ENCODE assay signal across 1 cellular context in the genomic region with DNA sequence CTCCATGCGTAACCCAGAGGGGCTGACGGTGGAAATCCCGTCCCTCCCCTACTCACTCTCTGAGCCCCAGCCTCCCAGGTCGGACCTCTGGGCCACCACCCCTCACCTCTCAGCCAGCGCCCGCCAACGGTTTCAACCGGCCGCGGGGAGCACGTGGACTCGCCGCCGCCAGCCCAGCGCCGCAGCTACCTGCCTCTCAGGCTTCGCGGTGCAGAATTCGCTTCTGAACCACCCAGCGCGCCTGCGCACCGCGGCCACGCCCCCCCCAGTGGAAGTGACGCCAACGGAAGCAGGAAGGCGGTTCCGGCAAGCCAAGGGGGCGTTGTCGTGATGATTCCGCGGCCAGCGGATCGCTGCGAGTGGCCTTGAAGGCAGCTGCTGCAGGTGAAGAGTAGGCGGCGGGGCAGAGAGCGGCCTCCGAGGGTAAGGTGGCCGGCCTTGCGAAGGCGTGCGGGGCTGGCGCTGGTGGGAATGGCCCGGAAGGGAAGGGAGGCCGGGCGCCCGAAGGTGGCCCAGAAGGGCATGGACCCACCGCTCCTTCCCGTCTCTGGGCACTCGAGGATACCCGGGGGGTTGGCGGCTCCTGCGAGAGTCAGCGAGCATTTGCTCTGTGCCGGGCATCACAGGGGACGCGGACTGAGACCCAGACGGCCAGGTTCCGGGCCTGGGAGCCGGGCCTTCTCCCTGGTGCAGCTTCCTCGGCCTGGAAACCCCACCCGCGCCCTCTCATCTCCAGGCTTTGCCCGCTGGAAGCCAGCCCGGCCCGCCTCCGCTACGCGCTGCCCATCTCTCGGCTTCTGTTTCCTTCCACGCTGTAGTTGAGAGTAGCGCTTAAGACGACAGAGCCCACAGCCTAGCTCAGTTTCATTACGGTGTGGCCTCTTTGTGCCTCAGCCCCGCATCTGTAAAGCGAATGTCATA.
TF ChIP-seq lines count a peak whose summit lies in the region.

A gene with protein sequence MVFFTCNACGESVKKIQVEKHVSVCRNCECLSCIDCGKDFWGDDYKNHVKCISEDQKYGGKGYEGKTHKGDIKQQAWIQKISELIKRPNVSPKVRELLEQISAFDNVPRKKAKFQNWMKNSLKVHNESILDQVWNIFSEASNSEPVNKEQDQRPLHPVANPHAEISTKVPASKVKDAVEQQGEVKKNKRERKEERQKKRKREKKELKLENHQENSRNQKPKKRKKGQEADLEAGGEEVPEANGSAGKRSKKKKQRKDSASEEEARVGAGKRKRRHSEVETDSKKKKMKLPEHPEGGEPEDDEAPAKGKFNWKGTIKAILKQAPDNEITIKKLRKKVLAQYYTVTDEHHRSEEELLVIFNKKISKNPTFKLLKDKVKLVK (minus strand): TSS at position 225 of the 921 bp plus-strand sequence. CDS start 6,412 bp downstream, outside the sequence.
A gene with protein sequence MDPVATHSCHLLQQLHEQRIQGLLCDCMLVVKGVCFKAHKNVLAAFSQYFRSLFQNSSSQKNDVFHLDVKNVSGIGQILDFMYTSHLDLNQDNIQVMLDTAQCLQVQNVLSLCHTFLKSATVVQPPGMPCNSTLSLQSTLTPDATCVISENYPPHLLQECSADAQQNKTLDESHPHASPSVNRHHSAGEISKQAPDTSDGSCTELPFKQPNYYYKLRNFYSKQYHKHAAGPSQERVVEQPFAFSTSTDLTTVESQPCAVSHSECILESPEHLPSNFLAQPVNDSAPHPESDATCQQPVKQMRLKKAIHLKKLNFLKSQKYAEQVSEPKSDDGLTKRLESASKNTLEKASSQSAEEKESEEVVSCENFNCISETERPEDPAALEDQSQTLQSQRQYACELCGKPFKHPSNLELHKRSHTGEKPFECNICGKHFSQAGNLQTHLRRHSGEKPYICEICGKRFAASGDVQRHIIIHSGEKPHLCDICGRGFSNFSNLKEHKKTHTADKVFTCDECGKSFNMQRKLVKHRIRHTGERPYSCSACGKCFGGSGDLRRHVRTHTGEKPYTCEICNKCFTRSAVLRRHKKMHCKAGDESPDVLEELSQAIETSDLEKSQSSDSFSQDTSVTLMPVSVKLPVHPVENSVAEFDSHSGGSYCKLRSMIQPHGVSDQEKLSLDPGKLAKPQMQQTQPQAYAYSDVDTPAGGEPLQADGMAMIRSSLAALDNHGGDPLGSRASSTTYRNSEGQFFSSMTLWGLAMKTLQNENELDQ (plus strand): TSS at position 322 of the 921 bp plus-strand sequence. CDS start 9,695 bp downstream, outside the sequence.

TF ChIP-seq in HepG2, 621 proteins besides CTCF, POLR2A, EP300 and RAD21 (continued from another document and continues in another):
- TF ChIP-seq ETV5 (CRISPR knock-in tag; IDR thresholded peaks at IDR 0.05; ENCODE audit: borderline replicate concordance) = peak; percentile 59; the same call in 1 of the 2 replicates
- peak; percentile 74; the same call in 1 of the 2 replicates for TF ChIP-seq ZNF616 (CRISPR knock-in tag; IDR thresholded peaks at IDR 0.05; ENCODE audit: low read depth)
- TF ChIP-seq ZNF7 (CRISPR knock-in tag; IDR thresholded peaks at IDR 0.05) = no peak
- TF ChIP-seq ELF1 (CRISPR knock-in tag; IDR thresholded peaks at IDR 0.05) = peak; percentile 96
- TF ChIP-seq MEIS1 (CRISPR knock-in tag; IDR thresholded peaks at IDR 0.05; ENCODE audit: borderline replicate concordance) = no peak; the same call in 1 of the 2 replicates
- TF ChIP-seq, protein P1, sequence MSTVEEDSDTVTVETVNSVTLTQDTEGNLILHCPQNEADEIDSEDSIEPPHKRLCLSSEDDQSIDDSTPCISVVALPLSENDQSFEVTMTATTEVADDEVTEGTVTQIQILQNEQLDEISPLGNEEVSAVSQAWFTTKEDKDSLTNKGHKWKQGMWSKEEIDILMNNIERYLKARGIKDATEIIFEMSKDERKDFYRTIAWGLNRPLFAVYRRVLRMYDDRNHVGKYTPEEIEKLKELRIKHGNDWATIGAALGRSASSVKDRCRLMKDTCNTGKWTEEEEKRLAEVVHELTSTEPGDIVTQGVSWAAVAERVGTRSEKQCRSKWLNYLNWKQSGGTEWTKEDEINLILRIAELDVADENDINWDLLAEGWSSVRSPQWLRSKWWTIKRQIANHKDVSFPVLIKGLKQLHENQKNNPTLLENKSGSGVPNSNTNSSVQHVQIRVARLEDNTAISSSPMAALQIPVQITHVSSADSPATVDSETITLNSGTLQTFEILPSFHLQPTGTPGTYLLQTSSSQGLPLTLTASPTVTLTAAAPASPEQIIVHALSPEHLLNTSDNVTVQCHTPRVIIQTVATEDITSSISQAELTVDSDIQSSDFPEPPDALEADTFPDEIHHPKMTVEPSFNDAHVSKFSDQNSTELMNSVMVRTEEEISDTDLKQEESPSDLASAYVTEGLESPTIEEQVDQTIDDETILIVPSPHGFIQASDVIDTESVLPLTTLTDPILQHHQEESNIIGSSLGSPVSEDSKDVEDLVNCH (CRISPR knock-in tag; IDR thresholded peaks at IDR 0.05) = no peak
- no peak for TF ChIP-seq ZNF703 (CRISPR knock-in tag; IDR thresholded peaks at IDR 0.05; ENCODE audit: borderline replicate concordance)
- TF ChIP-seq, protein P2, sequence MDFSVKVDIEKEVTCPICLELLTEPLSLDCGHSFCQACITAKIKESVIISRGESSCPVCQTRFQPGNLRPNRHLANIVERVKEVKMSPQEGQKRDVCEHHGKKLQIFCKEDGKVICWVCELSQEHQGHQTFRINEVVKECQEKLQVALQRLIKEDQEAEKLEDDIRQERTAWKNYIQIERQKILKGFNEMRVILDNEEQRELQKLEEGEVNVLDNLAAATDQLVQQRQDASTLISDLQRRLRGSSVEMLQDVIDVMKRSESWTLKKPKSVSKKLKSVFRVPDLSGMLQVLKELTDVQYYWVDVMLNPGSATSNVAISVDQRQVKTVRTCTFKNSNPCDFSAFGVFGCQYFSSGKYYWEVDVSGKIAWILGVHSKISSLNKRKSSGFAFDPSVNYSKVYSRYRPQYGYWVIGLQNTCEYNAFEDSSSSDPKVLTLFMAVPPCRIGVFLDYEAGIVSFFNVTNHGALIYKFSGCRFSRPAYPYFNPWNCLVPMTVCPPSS (IDR thresholded peaks at IDR 0.05) = no peak
- TF ChIP-seq ZNF724P (CRISPR knock-in tag; IDR thresholded peaks at IDR 0.05; ENCODE audit: borderline replicate concordance) = no peak; the same call in 1 of the 2 replicates
- TF ChIP-seq, protein P3, sequence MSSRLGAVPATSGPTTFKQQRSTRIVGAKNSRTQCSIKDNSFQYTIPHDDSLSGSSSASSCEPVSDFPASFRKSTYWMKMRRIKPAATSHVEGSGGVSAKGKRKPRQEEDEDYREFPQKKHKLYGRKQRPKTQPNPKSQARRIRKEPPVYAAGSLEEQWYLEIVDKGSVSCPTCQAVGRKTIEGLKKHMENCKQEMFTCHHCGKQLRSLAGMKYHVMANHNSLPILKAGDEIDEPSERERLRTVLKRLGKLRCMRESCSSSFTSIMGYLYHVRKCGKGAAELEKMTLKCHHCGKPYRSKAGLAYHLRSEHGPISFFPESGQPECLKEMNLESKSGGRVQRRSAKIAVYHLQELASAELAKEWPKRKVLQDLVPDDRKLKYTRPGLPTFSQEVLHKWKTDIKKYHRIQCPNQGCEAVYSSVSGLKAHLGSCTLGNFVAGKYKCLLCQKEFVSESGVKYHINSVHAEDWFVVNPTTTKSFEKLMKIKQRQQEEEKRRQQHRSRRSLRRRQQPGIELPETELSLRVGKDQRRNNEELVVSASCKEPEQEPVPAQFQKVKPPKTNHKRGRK (CRISPR knock-in tag; IDR thresholded peaks at IDR 0.05) = peak; percentile 24; the same call in 1 of the 2 replicates
- TF ChIP-seq KAT7 (CRISPR knock-in tag; IDR thresholded peaks at IDR 0.05; ENCODE audit: borderline replicate concordance) = peak; percentile 60; the same call in 1 of the 2 replicates
- TF ChIP-seq, protein P4, sequence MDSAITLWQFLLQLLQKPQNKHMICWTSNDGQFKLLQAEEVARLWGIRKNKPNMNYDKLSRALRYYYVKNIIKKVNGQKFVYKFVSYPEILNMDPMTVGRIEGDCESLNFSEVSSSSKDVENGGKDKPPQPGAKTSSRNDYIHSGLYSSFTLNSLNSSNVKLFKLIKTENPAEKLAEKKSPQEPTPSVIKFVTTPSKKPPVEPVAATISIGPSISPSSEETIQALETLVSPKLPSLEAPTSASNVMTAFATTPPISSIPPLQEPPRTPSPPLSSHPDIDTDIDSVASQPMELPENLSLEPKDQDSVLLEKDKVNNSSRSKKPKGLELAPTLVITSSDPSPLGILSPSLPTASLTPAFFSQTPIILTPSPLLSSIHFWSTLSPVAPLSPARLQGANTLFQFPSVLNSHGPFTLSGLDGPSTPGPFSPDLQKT (CRISPR knock-in tag; IDR thresholded peaks at IDR 0.05; ENCODE audit: borderline replicate concordance) = no peak
- peak; percentile 26 for TF ChIP-seq AGO2 (optimal IDR thresholded peaks at IDR 0.05; ENCODE audit: low read depth, low read length)
- TF ChIP-seq RCOR2 (CRISPR knock-in tag; IDR thresholded peaks at IDR 0.05) = no peak
- TF ChIP-seq MYC (CRISPR knock-in tag; IDR thresholded peaks at IDR 0.05; ENCODE audit: borderline replicate concordance) = peak; percentile 99
- 0 out of 2 replicates have a peak, but pooled peaks have one; percentile 33 for TF ChIP-seq BCL6 (CRISPR knock-in tag; IDR thresholded peaks at IDR 0.05)
- TF ChIP-seq ZNF343 (CRISPR knock-in tag; IDR thresholded peaks at IDR 0.05) = peak; percentile 69; the same call in 1 of the 2 replicates
- TF ChIP-seq ZKSCAN8 (CRISPR knock-in tag; IDR thresholded peaks at IDR 0.05; ENCODE audit: borderline replicate concordance) = no peak
- TF ChIP-seq, protein P5, sequence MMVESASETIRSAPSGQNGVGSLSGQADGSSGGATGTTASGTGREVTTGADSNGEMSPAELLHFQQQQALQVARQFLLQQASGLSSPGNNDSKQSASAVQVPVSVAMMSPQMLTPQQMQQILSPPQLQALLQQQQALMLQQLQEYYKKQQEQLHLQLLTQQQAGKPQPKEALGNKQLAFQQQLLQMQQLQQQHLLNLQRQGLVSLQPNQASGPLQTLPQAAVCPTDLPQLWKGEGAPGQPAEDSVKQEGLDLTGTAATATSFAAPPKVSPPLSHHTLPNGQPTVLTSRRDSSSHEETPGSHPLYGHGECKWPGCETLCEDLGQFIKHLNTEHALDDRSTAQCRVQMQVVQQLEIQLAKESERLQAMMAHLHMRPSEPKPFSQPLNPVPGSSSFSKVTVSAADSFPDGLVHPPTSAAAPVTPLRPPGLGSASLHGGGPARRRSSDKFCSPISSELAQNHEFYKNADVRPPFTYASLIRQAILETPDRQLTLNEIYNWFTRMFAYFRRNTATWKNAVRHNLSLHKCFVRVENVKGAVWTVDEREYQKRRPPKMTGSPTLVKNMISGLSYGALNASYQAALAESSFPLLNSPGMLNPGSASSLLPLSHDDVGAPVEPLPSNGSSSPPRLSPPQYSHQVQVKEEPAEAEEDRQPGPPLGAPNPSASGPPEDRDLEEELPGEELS (CRISPR knock-in tag; IDR thresholded peaks at IDR 0.05) = no peak
- TF ChIP-seq, protein P6, sequence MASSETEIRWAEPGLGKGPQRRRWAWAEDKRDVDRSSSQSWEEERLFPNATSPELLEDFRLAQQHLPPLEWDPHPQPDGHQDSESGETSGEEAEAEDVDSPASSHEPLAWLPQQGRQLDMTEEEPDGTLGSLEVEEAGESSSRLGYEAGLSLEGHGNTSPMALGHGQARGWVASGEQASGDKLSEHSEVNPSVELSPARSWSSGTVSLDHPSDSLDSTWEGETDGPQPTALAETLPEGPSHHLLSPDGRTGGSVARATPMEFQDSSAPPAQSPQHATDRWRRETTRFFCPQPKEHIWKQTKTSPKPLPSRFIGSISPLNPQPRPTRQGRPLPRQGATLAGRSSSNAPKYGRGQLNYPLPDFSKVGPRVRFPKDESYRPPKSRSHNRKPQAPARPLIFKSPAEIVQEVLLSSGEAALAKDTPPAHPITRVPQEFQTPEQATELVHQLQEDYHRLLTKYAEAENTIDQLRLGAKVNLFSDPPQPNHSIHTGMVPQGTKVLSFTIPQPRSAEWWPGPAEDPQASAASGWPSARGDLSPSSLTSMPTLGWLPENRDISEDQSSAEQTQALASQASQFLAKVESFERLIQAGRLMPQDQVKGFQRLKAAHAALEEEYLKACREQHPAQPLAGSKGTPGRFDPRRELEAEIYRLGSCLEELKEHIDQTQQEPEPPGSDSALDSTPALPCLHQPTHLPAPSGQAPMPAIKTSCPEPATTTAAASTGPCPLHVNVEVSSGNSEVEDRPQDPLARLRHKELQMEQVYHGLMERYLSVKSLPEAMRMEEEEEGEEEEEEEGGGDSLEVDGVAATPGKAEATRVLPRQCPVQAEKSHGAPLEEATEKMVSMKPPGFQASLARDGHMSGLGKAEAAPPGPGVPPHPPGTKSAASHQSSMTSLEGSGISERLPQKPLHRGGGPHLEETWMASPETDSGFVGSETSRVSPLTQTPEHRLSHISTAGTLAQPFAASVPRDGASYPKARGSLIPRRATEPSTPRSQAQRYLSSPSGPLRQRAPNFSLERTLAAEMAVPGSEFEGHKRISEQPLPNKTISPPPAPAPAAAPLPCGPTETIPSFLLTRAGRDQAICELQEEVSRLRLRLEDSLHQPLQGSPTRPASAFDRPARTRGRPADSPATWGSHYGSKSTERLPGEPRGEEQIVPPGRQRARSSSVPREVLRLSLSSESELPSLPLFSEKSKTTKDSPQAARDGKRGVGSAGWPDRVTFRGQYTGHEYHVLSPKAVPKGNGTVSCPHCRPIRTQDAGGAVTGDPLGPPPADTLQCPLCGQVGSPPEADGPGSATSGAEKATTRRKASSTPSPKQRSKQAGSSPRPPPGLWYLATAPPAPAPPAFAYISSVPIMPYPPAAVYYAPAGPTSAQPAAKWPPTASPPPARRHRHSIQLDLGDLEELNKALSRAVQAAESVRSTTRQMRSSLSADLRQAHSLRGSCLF (CRISPR knock-in tag; IDR thresholded peaks at IDR 0.05; ENCODE audit: borderline replicate concordance) = no peak
- no peak for TF ChIP-seq ZNF737 (CRISPR knock-in tag; IDR thresholded peaks at IDR 0.05; ENCODE audit: borderline replicate concordance)
- TF ChIP-seq, protein P7, sequence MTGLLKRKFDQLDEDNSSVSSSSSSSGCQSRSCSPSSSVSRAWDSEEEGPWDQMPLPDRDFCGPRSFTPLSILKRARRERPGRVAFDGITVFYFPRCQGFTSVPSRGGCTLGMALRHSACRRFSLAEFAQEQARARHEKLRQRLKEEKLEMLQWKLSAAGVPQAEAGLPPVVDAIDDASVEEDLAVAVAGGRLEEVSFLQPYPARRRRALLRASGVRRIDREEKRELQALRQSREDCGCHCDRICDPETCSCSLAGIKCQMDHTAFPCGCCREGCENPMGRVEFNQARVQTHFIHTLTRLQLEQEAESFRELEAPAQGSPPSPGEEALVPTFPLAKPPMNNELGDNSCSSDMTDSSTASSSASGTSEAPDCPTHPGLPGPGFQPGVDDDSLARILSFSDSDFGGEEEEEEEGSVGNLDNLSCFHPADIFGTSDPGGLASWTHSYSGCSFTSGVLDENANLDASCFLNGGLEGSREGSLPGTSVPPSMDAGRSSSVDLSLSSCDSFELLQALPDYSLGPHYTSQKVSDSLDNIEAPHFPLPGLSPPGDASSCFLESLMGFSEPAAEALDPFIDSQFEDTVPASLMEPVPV (CRISPR knock-in tag; IDR thresholded peaks at IDR 0.05) = peak; percentile 69
- TF ChIP-seq MZF1 (CRISPR knock-in tag; IDR thresholded peaks at IDR 0.05; ENCODE audit: borderline replicate concordance) = no peak
- peak; percentile 43; the same call in 1 of the 2 replicates for TF ChIP-seq ERF (CRISPR knock-in tag; IDR thresholded peaks at IDR 0.05)
